ENCODE assay signal across 8 cellular contexts in genomic region chr11:12724301-12725046, GRCh38. TPM values are rescaled to one million over a fixed set of nuclear protein-coding genes. Genes with fewer than 3 reads are reported as not detected.
DNase-seq lines count a peak whose midpoint lies in the region; ATAC-seq, FAIRE-seq and TF ChIP-seq lines count a peak whose summit lies in the region.

No MANE protein-coding gene starts in this region.

- ATAC-seq in HG03039 (IDR thresholded peaks at IDR 0.05; ENCODE audit: unreplicated experiment), result no peak

- H2AFZ ChIP-seq in H1 (ENCODE audit: low read length), result no peak overlapping the region

- POLR2A ChIA-PET in HEK293T (lab: Yijun Ruan, JAX) (interaction anchor here (0.7 kb wide), 1 partner anchor 11 kb away, joined by 3 read pairs; no protein-coding TSS in a partner anchor), H1 (lab: Charles Lee; ENCODE audit: partially characterized antibody) (interaction anchor here (1.0 to 2.6 kb wide), 3 partner anchors 17 to 140 kb away, joined by 3 to 14 read pairs (median 4); no protein-coding TSS in a partner anchor)

- H4K91ac ChIP-seq in H1 (replicated peaks; ENCODE audit: insufficient read length, low read length), result peak overlapping the region; percentile 81

- FAIRE-seq in H1 (lab: Jason Lieb, UNC), result peak; percentile 60

- H2BK12ac ChIP-seq in H1 (ENCODE audit: low read depth, low read length), result peak overlapping the region; percentile 98

- peak overlapping the region; percentile 83; the same call in 1 of the 2 replicates for H2BK20ac ChIP-seq in H1 (ENCODE audit: low read length)

- H3K9ac ChIP-seq in H1 (replicated peaks in 1 of 4; ENCODE audit: extremely low read depth in 1 of 4, low read depth in 3 of 4, low read length in 3 of 4) (peak overlapping the region in 2 of 4 experiments; percentile 30 to 33; a peak in 3 of 7 replicates), mesendoderm (ENCODE audit: low read length) (peak overlapping the region; percentile 32)

- H3K4me3 ChIP-seq in H1 (ENCODE audit: extremely low read depth in 1 of 4, insufficient read depth in 2 of 4, low read depth in 3 of 4, low read length in 4 of 4), result peak overlapping the region in 1 of 4 experiments; percentile 38; a peak in 4 of 8 replicates
- no peak overlapping the region for H3K4me3 ChIP-seq in mesendoderm (ENCODE audit: low read length)

- CTCF ChIA-PET in HEK293T (lab: Yijun Ruan, JAX), result no interaction called here
- CTCF ChIA-PET in H1 (lab: Charles Lee; ENCODE audit: partially characterized antibody), result no interaction called here

- TF ChIP-seq EP300 in H1 (IDR thresholded peaks at IDR 0.05; ENCODE audit: borderline replicate concordance in 1 of 2, low read depth in 2 of 2, low read length in 2 of 2), result peak in 1 of 2 experiments; percentile 95; a peak in 2 of 3 replicates

- peak overlapping the region; percentile 56 to 58 for H3K4me2 ChIP-seq in H1 (ENCODE audit: insufficient read depth in 1 of 2, low read depth in 2 of 2, low read length in 2 of 2)
- H3K4me2 ChIP-seq in mesendoderm (ENCODE audit: low read length), result no peak overlapping the region

- TF ChIP-seq RAD21 in H1 (IDR thresholded peaks at IDR 0.05 in 1 of 2, conservative IDR thresholded peaks at IDR 0.05 in 1 of 2; ENCODE audit: low read depth in 2 of 2, low read length in 2 of 2), result peak; percentile 31 to 33; a peak in 3 of 4 replicates

- H3K27me3 ChIP-seq in H1 (replicated peaks in 1 of 4; ENCODE audit: control insufficient read depth in 3 of 4, extremely low read depth in 1 of 4, insufficient read depth in 3 of 4, low read length in 3 of 4) (no peaks in the 10 kb centered on the region; a peak in 1 of 7 replicates), mesendoderm (ENCODE audit: insufficient read depth, low read length, poor library complexity) (no peaks in the 10 kb centered on the region)

- H3K23ac ChIP-seq in H1 (ENCODE audit: insufficient read length) (no peak overlapping the region), mesendoderm (ENCODE audit: low read length) (no peak overlapping the region)

- H2AK5ac ChIP-seq in H1 (ENCODE audit: low read depth, low read length) (peak overlapping the region; percentile 98; the same call in 1 of the 2 replicates), mesendoderm (ENCODE audit: low read length) (peak overlapping the region; percentile 9)

- H2BK120ac ChIP-seq in H1 (replicated peaks; ENCODE audit: low read depth, low read length) (peak overlapping the region; percentile 33), mesendoderm (ENCODE audit: low read depth, low read length) (peak overlapping the region; percentile 45)

- H2BK5ac ChIP-seq in H1 (ENCODE audit: low read depth, low read length), result peak overlapping the region; percentile 96; the same call in 1 of the 2 replicates
- peak overlapping the region; percentile 42 for H2BK5ac ChIP-seq in mesendoderm (ENCODE audit: low read length)

- peak overlapping the region; percentile 62 for H3K27ac ChIP-seq in H1 (ENCODE audit: low read depth, low read length)
- peak overlapping the region; percentile 68 for H3K27ac ChIP-seq in mesendoderm (ENCODE audit: low read depth, low read length)

- no peak for TF ChIP-seq CTCF in H1 (IDR thresholded peaks at IDR 0.05; ENCODE audit: control extremely low read depth in 1 of 3, insufficient read depth in 1 of 3, low read depth in 1 of 3, low read length in 3 of 3)

- H3K56ac ChIP-seq in H1 (replicated peaks; ENCODE audit: insufficient read length, low read depth, low read length), result no peak overlapping the region
- H3K56ac ChIP-seq in mesendoderm (ENCODE audit: low read length), result peak overlapping the region; percentile 47

- H3K9me3 ChIP-seq in H1 (ENCODE audit: insufficient read depth in 2 of 2, low read depth in 1 of 2, low read length in 1 of 2), result no peaks in the 10 kb centered on the region

- H3K23me2 ChIP-seq in H1 (ENCODE audit: low read depth, low read length), result no peaks in the 10 kb centered on the region; the same call in 1 of the 2 replicates

- TF ChIP-seq POLR2A in H1 (IDR thresholded peaks at IDR 0.05; ENCODE audit: control extremely low read depth in 1 of 2, low read depth in 2 of 2, low read length in 2 of 2), result peak in 1 of 2 experiments; percentile 49; a peak in 1 of 3 replicates

- H3K18ac ChIP-seq in H1 (ENCODE audit: extremely low read depth, low read length) (peak overlapping the region; percentile 75), mesendoderm (ENCODE audit: low read length) (peak overlapping the region; percentile 85)

- no peak overlapping the region for H4K5ac ChIP-seq in H1 (ENCODE audit: insufficient read length, low read depth, low read length)
- no peak overlapping the region for H4K5ac ChIP-seq in mesendoderm (ENCODE audit: low read length)

- no peak overlapping the region for H3K14ac ChIP-seq in H1 (ENCODE audit: insufficient read length)

- H3K36me3 ChIP-seq in H1 (ENCODE audit: control insufficient read depth in 2 of 4, insufficient read depth in 4 of 4, low read length in 3 of 4) (no peaks in the 10 kb centered on the region), mesendoderm (ENCODE audit: control insufficient read depth, insufficient read depth, low read length) (no peaks in the 10 kb centered on the region)

- peaks cover 9 to 90% of the 10 kb centered on the region in 2 experiments for H3K79me2 ChIP-seq in H1 (ENCODE audit: control insufficient read depth in 1 of 2, insufficient read depth in 2 of 2, low read length in 2 of 2)
- H3K79me2 ChIP-seq in mesendoderm (ENCODE audit: control insufficient read depth, insufficient read depth, low read length), result peaks cover 79% of the 10 kb centered on the region

- no peak overlapping the region for H2BK15ac ChIP-seq in H1 (ENCODE audit: low read length)
- no peak overlapping the region for H2BK15ac ChIP-seq in mesendoderm (replicated peaks; ENCODE audit: low read depth)

- peaks cover 15 to 40% (median 26%) of the 10 kb centered on the region in 4 experiments; a peak in 6 of 7 replicates for H3K4me1 ChIP-seq in H1 (replicated peaks in 1 of 4; ENCODE audit: control insufficient read depth in 3 of 4, insufficient read depth in 4 of 4, low read length in 3 of 4)
- peaks cover 31% of the 10 kb centered on the region for H3K4me1 ChIP-seq in mesendoderm (ENCODE audit: control insufficient read depth, low read depth, low read length)

- DNase-seq in HEK293T (ENCODE audit: extremely low spot score) (peak; percentile 52), NCI-H69 (lab: John Stamatoyannopoulos, UW) (peak; percentile 100), H1 (ENCODE audit: low read depth in 1 of 2, low spot score in 2 of 2) (peak; percentile 77 to 89), mesendoderm (peak; percentile 91), NCI-H82 (lab: John Stamatoyannopoulos, UW) (no peak)
- DNase-seq in stimulated activated CD4-positive, alpha-beta T cell treated with anti-CD3 and anti-CD28 coated beads, Interleukin-12 subunit alpha, Interleukin-12 subunit beta, amount 100 ng/mL, for 4 hours, result no peak
- DNase-seq in activated naive CD4-positive, alpha-beta T cell treated with anti-CD3 and anti-CD28 coated beads, Interleukin-2, amount 50 U/mL, for 16 hours, result no peak

- H4K8ac ChIP-seq in H1 (ENCODE audit: extremely low read depth, insufficient read depth, low read length) (no peak overlapping the region), mesendoderm (ENCODE audit: low read depth, low read length) (no peak overlapping the region)

- WGBS in H1 (ENCODE audit: extremely low coverage in 1 of 2, insufficient coverage in 1 of 2, insufficient read length in 1 of 2, insufficient replicate concordance in 2 of 2, low coverage in 1 of 2, low lambda C conversion rate in 2 of 2, missing lambda C conversion rate in 1 of 2), 2 experiments, result 32% methylated on average over 13 of the region's 14 CpGs; no CpG with 5 or more reads in 1 of the 2 experiments
- WGBS in mesendoderm (ENCODE audit: extremely low coverage, insufficient coverage, low lambda C conversion rate), result no CpG with 5 or more reads among the region's 14 CpGs

- peaks cover 3 to 27% of the 10 kb centered on the region in 2 experiments for H4K20me1 ChIP-seq in H1 (replicated peaks in 1 of 2; ENCODE audit: control insufficient read depth in 1 of 2, insufficient read depth in 2 of 2, low read length in 2 of 2)

- H3K4ac ChIP-seq in H1 (replicated peaks; ENCODE audit: insufficient read length, low read depth, low read length) (no peak overlapping the region), mesendoderm (ENCODE audit: low read depth, low read length) (peak overlapping the region; percentile 91)

- peaks cover 4% of the 10 kb centered on the region; the same call in 1 of the 2 replicates for H3K79me1 ChIP-seq in H1 (ENCODE audit: low read depth, low read length)
- peaks cover 37% of the 10 kb centered on the region for H3K79me1 ChIP-seq in mesendoderm (ENCODE audit: low read length)

TF ChIP-seq in HEK293T, 16 proteins besides CTCF, POLR2A, EP300 and RAD21 (continues in another document):
- peak; percentile 34; the same call in 1 of the 2 replicates for TF ChIP-seq PKNOX1 (IDR thresholded peaks at IDR 0.05)

TF ChIP-seq in H1, 55 proteins besides CTCF, POLR2A, EP300 and RAD21 (continues in another document):
- TF ChIP-seq POLR2AphosphoS5 (IDR thresholded peaks at IDR 0.05; ENCODE audit: low read depth, low read length) (peak; percentile 82), TEAD4 (IDR thresholded peaks at IDR 0.05; ENCODE audit: low read depth, low read length) (peak; percentile 24; the same call in 1 of the 2 replicates), EGR1 (IDR thresholded peaks at IDR 0.05; ENCODE audit: borderline replicate concordance, low read depth, low read length) (0 out of 2 replicates have a peak, but pooled peaks have one; percentile 32), SP1 (IDR thresholded peaks at IDR 0.05; ENCODE audit: low read depth, low read length) (peak; percentile 47; the same call in 1 of the 2 replicates), PHF8 (conservative IDR thresholded peaks at IDR 0.05; ENCODE audit: low read depth, low read length) (no peak), CHD1 (IDR thresholded peaks at IDR 0.05; ENCODE audit: low read depth, low read length) (no peak)

RNA-seq across cellular contexts. Expression of gene TEAD1, which starts 50.3 kb away (rescaled TPM):
- total RNA-seq in H1 (2021; fragmentation: NEBNext Ultra II Directional; extraction: Animal tissue kit (Norgen Biotek cat#: 25700)), result 62.8 and 67.4 TPM in 2 replicates
- polyA plus RNA-seq in H1 (2011; rRNA removed), result 15.6 and 17.2 TPM in 2 replicates
- 19.0 TPM for polyA plus RNA-seq in H1 (2011; cell fraction: cytosol; rRNA removed)
- 31.2 TPM for polyA plus RNA-seq in H1 (2011; cell fraction: nucleus; rRNA removed)
- polyA plus RNA-seq in H1 (2012, experiment 1 of 2), result 15.4 to 30.4 TPM (median 23.4 TPM) in 4 replicates
- polyA plus RNA-seq in H1 (2012, experiment 2 of 2), result 1.0 TPM
- polyA plus RNA-seq in H1 (2013, experiment 1 of 2), result 20.0 TPM
- polyA plus RNA-seq in H1 (2013, experiment 2 of 2), result 19.5 TPM
- polyA minus RNA-seq in H1 (2011; rRNA and poly(A)+ RNA removed), result 54.9 and 60.0 TPM in 2 replicates
- 29.1 TPM for polyA minus RNA-seq in H1 (2011; cell fraction: cytosol; rRNA and poly(A)+ RNA removed)
- 73.7 TPM for polyA minus RNA-seq in H1 (2011; cell fraction: nucleus; rRNA and poly(A)+ RNA removed)
- 57.5 TPM for polyA plus RNA-seq in mesendoderm (2013, experiment 1 of 2)
- polyA plus RNA-seq in mesendoderm (2013, experiment 2 of 2), result 58.2 TPM

Comparison
In these comparisons a context has a peak if more than half of its experiments do, and no peak if none do; other contexts are left out.
1. DNase-seq: peak in HEK293T (single experiment), NCI-H69 (single experiment), H1 (2 of 2) and mesendoderm (single experiment); none in NCI-H82 (single experiment), stimulated activated CD4-positive, alpha-beta T cell treated with anti-CD3 and anti-CD28 coated beads, Interleukin-12 subunit alpha, Interleukin-12 subunit beta, amount 100 ng/mL, for 4 hours (single experiment) and activated naive CD4-positive, alpha-beta T cell treated with anti-CD3 and anti-CD28 coated beads, Interleukin-2, amount 50 U/mL, for 16 hours (single experiment).